9 cellular contexts compared by ENCODE assay signal in the genomic region with DNA sequence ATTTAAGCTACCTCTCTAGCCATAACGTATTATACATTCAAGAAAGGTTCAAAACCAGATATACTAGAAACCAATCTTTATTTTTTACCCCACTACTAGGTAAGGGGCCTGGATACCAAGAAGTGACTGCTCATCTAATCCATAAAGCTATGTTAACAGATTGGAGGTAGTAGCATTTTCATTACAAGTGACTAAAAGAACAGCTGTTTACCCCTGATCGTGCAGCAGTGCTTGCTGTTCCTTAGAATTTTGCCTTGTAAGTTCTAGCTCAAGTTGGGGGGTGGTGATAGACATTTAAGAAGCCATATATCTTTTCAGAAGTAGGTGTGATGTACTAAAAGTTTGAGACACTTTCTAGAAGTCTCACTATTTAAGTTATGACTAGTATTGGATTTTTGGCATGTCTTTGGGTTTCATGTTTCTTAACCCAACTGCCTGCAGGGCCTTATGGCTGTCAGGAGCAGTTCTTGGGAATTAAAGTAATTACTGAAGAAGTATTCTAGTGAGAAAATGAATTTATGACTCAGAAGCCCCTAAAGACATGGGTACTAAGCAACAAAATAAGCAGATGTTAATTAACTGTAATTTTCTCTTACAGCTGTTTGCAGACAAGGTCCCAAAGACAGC. TPM values are rescaled to one million over a fixed set of nuclear protein-coding genes. Genes with fewer than 3 reads are reported as not detected.
A peak's percentile ranks its signal among the peaks of the same experiment; 100 is the strongest.
DNase-seq lines count a peak whose midpoint lies in the region; ATAC-seq, FAIRE-seq and TF ChIP-seq lines count a peak whose summit lies in the region.
"Had no signal": no experiment of that assay in that cellular context is flagged by ENCODE, and none has a peak within 500 bp of the region (broad histone marks: within the 10 kb centered on the region; RNA-seq: fewer than 3 reads in every experiment).

No MANE protein-coding gene starts in this region.

- H3K79me2 ChIP-seq in HepG2 (ENCODE audit: insufficient read depth, low read length) = peaks cover 34% of the 10 kb centered on the region

- H2AFZ ChIP-seq in HepG2 (ENCODE audit: low read length) = no peak overlapping the region

- H3K4me1 ChIP-seq in left ventricle myocardium inferior = peaks cover 51% of the 10 kb centered on the region
- peaks cover 36% of the 10 kb centered on the region for H3K4me1 ChIP-seq in HepG2 (ENCODE audit: insufficient read depth, low read length)
- no peaks in the 10 kb centered on the region for H3K4me1 ChIP-seq in uterus

- peak overlapping the region; percentile 98 for H3K27ac Mint-ChIP-seq in activated naive CD8-positive, alpha-beta T cell treated with anti-CD3 and anti-CD28 coated beads, Interleukin-2, amount 50 U/mL, for 24 hours

- intact Hi-C loops in left ventricle myocardium inferior (cut with micrococcal nuclease) (no loop called here), Right ventricle myocardium inferior (cut with DNase I) (no loop called here), HepG2 (cut with micrococcal nuclease; ENCODE audit: unreplicated experiment) (loop anchor here (5.0 to 10.0 kb wide), 2 partner anchors 211 to 1766 kb away; no protein-coding TSS in a partner anchor), uterus (cut with DNase I; ENCODE audit: low total_unique reads) (no loop called here)

- no peaks in the 10 kb centered on the region for H3K27me3 Mint-ChIP-seq in activated naive CD8-positive, alpha-beta T cell treated with anti-CD3 and anti-CD28 coated beads, Interleukin-2, amount 50 U/mL, for 24 hours

- H4K20me1 ChIP-seq in HepG2 (ENCODE audit: insufficient read depth, low read length) = peaks cover 49% of the 10 kb centered on the region

- POLR2A ChIA-PET in HepG2 (lab: Yijun Ruan, JAX) = interaction anchor here (1.1 to 2.4 kb wide), 5 partner anchors 12 to 224 kb away, joined by 3 to 20 read pairs (median 5); partner anchors contain the start of genes DDX56 and H2AZ2

- peak overlapping the region; percentile 99 for H3K4me3 Mint-ChIP-seq in activated naive CD8-positive, alpha-beta T cell treated with anti-CD3 and anti-CD28 coated beads, Interleukin-2, amount 50 U/mL, for 24 hours

- DNase-seq in left ventricle myocardium inferior (no peak), Right ventricle myocardium inferior (ENCODE audit: missing footprints) (no peak), HepG2 (ENCODE audit: low spot score) (no peak), uterus (no peak), NCI-H1105 (lab: John Stamatoyannopoulos, UW) (no peak), NCI-H526 treated with DMSO at 0.1 percent for 48 hours (lab: John Stamatoyannopoulos, UW) (no peak)
- no peak for DNase-seq in activated naive CD8-positive, alpha-beta T cell treated with anti-CD3 and anti-CD28 coated beads, Interleukin-2, amount 50 U/mL, for 24 hours

- peaks cover 44% of the 10 kb centered on the region for H3K4me1 Mint-ChIP-seq in activated naive CD8-positive, alpha-beta T cell treated with anti-CD3 and anti-CD28 coated beads, Interleukin-2, amount 50 U/mL, for 24 hours

- FAIRE-seq in HepG2 (lab: Jason Lieb, UNC) = no peak
- FAIRE-seq: G401.6 had no signal

- in situ Hi-C loops in HepG2 (cut with HindIII; ENCODE audit: extremely low pct_ligation_motif_present, low pct_unique_long_range_greater_than_20kb) = no loop called here

- H3K4me2 ChIP-seq in HepG2 (ENCODE audit: low read depth, low read length) = peak overlapping the region; percentile 98

- no peak for TF ChIP-seq RAD21 in HepG2 (CRISPR knock-in tag; IDR thresholded peaks at IDR 0.05)

- CTCF ChIA-PET in HepG2 (lab: Yijun Ruan, JAX; ENCODE audit: low intra/inter-chr PET ratio, low total read pairs) = no interaction called here

- TF ChIP-seq CTCF in left ventricle myocardium inferior (IDR thresholded peaks at IDR 0.05; ENCODE audit: borderline replicate concordance) (no peak), HepG2 (CRISPR knock-in tag; IDR thresholded peaks at IDR 0.05) (no peak), uterus (IDR thresholded peaks at IDR 0.05) (no peak)

- H3K4me3 ChIP-seq in left ventricle myocardium inferior (peak overlapping the region; percentile 80), HepG2 (replicated peaks in 1 of 3; ENCODE audit: insufficient read depth in 1 of 3, low read depth in 2 of 3, low read length in 3 of 3) (peak overlapping the region; percentile 80 to 86 (median 85); a peak in 5 of 6 replicates), uterus (peak overlapping the region in 1 of 2 donors; percentile 97)

- H3K9ac ChIP-seq in HepG2 (ENCODE audit: insufficient read depth, low read depth, low read length) = peak overlapping the region; percentile 91

- WGBS in HepG2 (ENCODE audit: low lambda C conversion rate) = 24% methylated on average over 2 of the region's 2 CpGs

- H3K27ac ChIP-seq in left ventricle myocardium inferior (replicated peaks) (peak overlapping the region; percentile 100), HepG2 (ENCODE audit: extremely low read length, insufficient read depth, low read length) (peak overlapping the region; percentile 6), uterus (peak overlapping the region; percentile 96 to 99)

- BruUV-seq in HepG2 (replicated peaks; lab: Mats Ljungman, UMichigan) = no TSS peak

- no peaks in the 10 kb centered on the region for H3K9me3 ChIP-seq in left ventricle myocardium inferior (replicated peaks)
- no peaks in the 10 kb centered on the region for H3K9me3 ChIP-seq in HepG2 (ENCODE audit: low read length)
- no peaks in the 10 kb centered on the region for H3K9me3 ChIP-seq in uterus

- peaks cover 63% of the 10 kb centered on the region for H3K36me3 Mint-ChIP-seq in activated naive CD8-positive, alpha-beta T cell treated with anti-CD3 and anti-CD28 coated beads, Interleukin-2, amount 50 U/mL, for 24 hours (ENCODE audit: low read depth)

- H3K36me3 ChIP-seq in left ventricle myocardium inferior (peaks cover 50% of the 10 kb centered on the region), HepG2 (replicated peaks in 1 of 2; ENCODE audit: control insufficient read depth in 1 of 2, insufficient read depth in 2 of 2, low read length in 2 of 2) (peaks cover 10 to 45% of the 10 kb centered on the region in 2 experiments), uterus (no peaks in the 10 kb centered on the region)

- no peak for ATAC-seq in Right ventricle myocardium inferior
- ATAC-seq in activated naive CD8-positive, alpha-beta T cell treated with anti-CD3 and anti-CD28 coated beads, Interleukin-2, amount 50 U/mL, for 24 hours = no peak
- no peak for ATAC-seq in HepG2
- ATAC-seq in GM21515 (IDR thresholded peaks at IDR 0.05; ENCODE audit: unreplicated experiment) = no peak

- no peaks in the 10 kb centered on the region for H3K9me3 Mint-ChIP-seq in activated naive CD8-positive, alpha-beta T cell treated with anti-CD3 and anti-CD28 coated beads, Interleukin-2, amount 50 U/mL, for 24 hours

- H3K27me3 ChIP-seq in left ventricle myocardium inferior (ENCODE audit: low read depth) (no peaks in the 10 kb centered on the region), HepG2 (ENCODE audit: control insufficient read depth in 1 of 2, insufficient read depth in 2 of 2, low read length in 2 of 2) (no peaks in the 10 kb centered on the region; a peak in 1 of 5 replicates), uterus (no peaks in the 10 kb centered on the region)

- no peak for TF ChIP-seq EP300 in HepG2 (IDR thresholded peaks at IDR 0.05; ENCODE audit: low read depth in 2 of 2, low read length in 2 of 2)
- no peak for TF ChIP-seq EP300 in HepG2 (CRISPR knock-in tag; IDR thresholded peaks at IDR 0.05; ENCODE audit: borderline replicate concordance)

- TF ChIP-seq POLR2A in HepG2 (IDR thresholded peaks at IDR 0.05; ENCODE audit: insufficient read depth in 1 of 2, low read depth in 2 of 2, low read length in 2 of 2) = no peak
- TF ChIP-seq POLR2A in uterus (IDR thresholded peaks at IDR 0.05) = no peak

RNA-seq across cellular contexts. Expression of gene PPIA, which starts 2.3 kb away (rescaled TPM):
- 470 TPM for total RNA-seq in left ventricle myocardium inferior
- total RNA-seq in Right ventricle myocardium inferior = 524 TPM
- total RNA-seq in HepG2 (2016; rRNA removed; fragmentation: Illumina TruSeq; extraction: Trizol) = 2,268 and 3,314 TPM in 2 replicates
- total RNA-seq in HepG2 (2016; cell fraction: cytosol; rRNA removed; fragmentation: Illumina TruSeq; extraction: Trizol; ENCODE audit: low read depth) = 754 and 802 TPM in 2 replicates
- 2,242 and 3,472 TPM in 2 replicates for total RNA-seq in HepG2 (2016; cell fraction: insoluble cytoplasmic fraction; rRNA removed; fragmentation: Illumina TruSeq; extraction: Trizol)
- total RNA-seq in HepG2 (2016; cell fraction: membrane; rRNA removed; fragmentation: Illumina TruSeq; extraction: Trizol) = 997 and 1,006 TPM in 2 replicates
- 760 and 791 TPM in 2 replicates for total RNA-seq in HepG2 (2016; cell fraction: nucleus; rRNA removed; fragmentation: Illumina TruSeq; extraction: Trizol)
- polyA plus RNA-seq in HepG2 (2011; rRNA removed) = 2,460 and 3,010 TPM in 2 replicates
- polyA plus RNA-seq in HepG2 (2011; cell fraction: cytosol; rRNA removed) = 2,797 and 3,003 TPM in 2 replicates
- 624 and 737 TPM in 2 replicates for polyA plus RNA-seq in HepG2 (2011; cell fraction: nucleus; rRNA removed)
- polyA plus RNA-seq in HepG2 (2012) = 1,687 and 1,874 TPM in 2 replicates
- polyA plus RNA-seq in HepG2 (2016; cell fraction: cytosol; fragmentation: Illumina TruSeq; extraction: Trizol; ENCODE audit: low read depth) = 1,121 and 1,153 TPM in 2 replicates
- polyA plus RNA-seq in HepG2 (2016; cell fraction: insoluble cytoplasmic fraction; fragmentation: Illumina TruSeq; extraction: Trizol; ENCODE audit: low read depth) = 3,894 and 4,262 TPM in 2 replicates
- 1,143 and 1,145 TPM in 2 replicates for polyA plus RNA-seq in HepG2 (2016; cell fraction: membrane; fragmentation: Illumina TruSeq; extraction: Trizol; ENCODE audit: low read depth)
- 1,363 and 1,473 TPM in 2 replicates for polyA plus RNA-seq in HepG2 (2016; cell fraction: nucleus; fragmentation: Illumina TruSeq; extraction: Trizol; ENCODE audit: insufficient read depth, low read depth)
- 700 and 1,641 TPM in 2 replicates for polyA minus RNA-seq in HepG2 (2011; rRNA and poly(A)+ RNA removed; ENCODE audit: low replicate concordance)
- 495 and 562 TPM in 2 replicates for polyA minus RNA-seq in HepG2 (2011; cell fraction: cytosol; rRNA and poly(A)+ RNA removed)
- polyA minus RNA-seq in HepG2 (2011; cell fraction: nucleus; rRNA and poly(A)+ RNA removed) = 234 and 280 TPM in 2 replicates
- 1,000 to 10,000 TPM in 1 of 4 donors, 100 to 1,000 TPM in 3; 474 to 1,393 (median 544) TPM for total RNA-seq in uterus

RNA-seq across cellular contexts. Expression of gene H2AZ2, which starts 49.1 kb away (rescaled TPM):
- total RNA-seq in left ventricle myocardium inferior (265 TPM), Right ventricle myocardium inferior (229 TPM), HepG2 (2016; rRNA removed; fragmentation: Illumina TruSeq; extraction: Trizol) (223 and 272 TPM in 2 replicates), uterus (100 to 1,000 TPM in 3 of 4 donors, 10 to 100 TPM in 1; 77.9 to 270 (median 212) TPM)
- 109 and 136 TPM in 2 replicates for total RNA-seq in HepG2 (2016; cell fraction: cytosol; rRNA removed; fragmentation: Illumina TruSeq; extraction: Trizol; ENCODE audit: low read depth)
- total RNA-seq in HepG2 (2016; cell fraction: insoluble cytoplasmic fraction; rRNA removed; fragmentation: Illumina TruSeq; extraction: Trizol) = 225 and 261 TPM in 2 replicates
- 214 and 217 TPM in 2 replicates for total RNA-seq in HepG2 (2016; cell fraction: membrane; rRNA removed; fragmentation: Illumina TruSeq; extraction: Trizol)
- total RNA-seq in HepG2 (2016; cell fraction: nucleus; rRNA removed; fragmentation: Illumina TruSeq; extraction: Trizol) = 118 and 122 TPM in 2 replicates
- 93.2 and 121 TPM in 2 replicates for polyA plus RNA-seq in HepG2 (2011; rRNA removed)
- 110 and 123 TPM in 2 replicates for polyA plus RNA-seq in HepG2 (2011; cell fraction: cytosol; rRNA removed)
- 34.1 and 41.1 TPM in 2 replicates for polyA plus RNA-seq in HepG2 (2011; cell fraction: nucleus; rRNA removed)
- polyA plus RNA-seq in HepG2 (2012) = 101 and 124 TPM in 2 replicates
- polyA plus RNA-seq in HepG2 (2016; cell fraction: cytosol; fragmentation: Illumina TruSeq; extraction: Trizol; ENCODE audit: low read depth) = 169 and 220 TPM in 2 replicates
- polyA plus RNA-seq in HepG2 (2016; cell fraction: insoluble cytoplasmic fraction; fragmentation: Illumina TruSeq; extraction: Trizol; ENCODE audit: low read depth) = 277 and 298 TPM in 2 replicates
- 226 and 259 TPM in 2 replicates for polyA plus RNA-seq in HepG2 (2016; cell fraction: membrane; fragmentation: Illumina TruSeq; extraction: Trizol; ENCODE audit: low read depth)
- polyA plus RNA-seq in HepG2 (2016; cell fraction: nucleus; fragmentation: Illumina TruSeq; extraction: Trizol; ENCODE audit: insufficient read depth, low read depth) = 188 and 191 TPM in 2 replicates
- 67.1 and 192 TPM in 2 replicates for polyA minus RNA-seq in HepG2 (2011; rRNA and poly(A)+ RNA removed; ENCODE audit: low replicate concordance)
- 42.5 and 43.2 TPM in 2 replicates for polyA minus RNA-seq in HepG2 (2011; cell fraction: cytosol; rRNA and poly(A)+ RNA removed)
- polyA minus RNA-seq in HepG2 (2011; cell fraction: nucleus; rRNA and poly(A)+ RNA removed) = 36.7 and 41.4 TPM in 2 replicates

RNA-seq across cellular contexts. Expression of gene ZMIZ2, which starts 50.1 kb away (rescaled TPM):
- total RNA-seq in left ventricle myocardium inferior = 62.7 TPM
- total RNA-seq in Right ventricle myocardium inferior = 62.2 TPM
- total RNA-seq in HepG2 (2016; rRNA removed; fragmentation: Illumina TruSeq; extraction: Trizol) = 4.1 and 4.9 TPM in 2 replicates
- 5.1 and 5.7 TPM in 2 replicates for total RNA-seq in HepG2 (2016; cell fraction: cytosol; rRNA removed; fragmentation: Illumina TruSeq; extraction: Trizol; ENCODE audit: low read depth)
- 3.1 and 6.7 TPM in 2 replicates for total RNA-seq in HepG2 (2016; cell fraction: insoluble cytoplasmic fraction; rRNA removed; fragmentation: Illumina TruSeq; extraction: Trizol)
- 5.7 and 7.3 TPM in 2 replicates for total RNA-seq in HepG2 (2016; cell fraction: membrane; rRNA removed; fragmentation: Illumina TruSeq; extraction: Trizol)
- 10.0 and 10.4 TPM in 2 replicates for total RNA-seq in HepG2 (2016; cell fraction: nucleus; rRNA removed; fragmentation: Illumina TruSeq; extraction: Trizol)
- 7.9 and 9.7 TPM in 2 replicates for polyA plus RNA-seq in HepG2 (2011; rRNA removed)
- polyA plus RNA-seq in HepG2 (2011; cell fraction: cytosol; rRNA removed) = 1.1 and 1.8 TPM in 2 replicates
- polyA plus RNA-seq in HepG2 (2011; cell fraction: nucleus; rRNA removed) = 68.3 and 74.7 TPM in 2 replicates
- polyA plus RNA-seq in HepG2 (2012) = 12.0 and 15.7 TPM in 2 replicates
- polyA plus RNA-seq in HepG2 (2016; cell fraction: cytosol; fragmentation: Illumina TruSeq; extraction: Trizol; ENCODE audit: low read depth) = 2.6 and 3.0 TPM in 2 replicates
- polyA plus RNA-seq in HepG2 (2016; cell fraction: insoluble cytoplasmic fraction; fragmentation: Illumina TruSeq; extraction: Trizol; ENCODE audit: low read depth) = 6.4 and 10.1 TPM in 2 replicates
- 8.9 and 10.4 TPM in 2 replicates for polyA plus RNA-seq in HepG2 (2016; cell fraction: membrane; fragmentation: Illumina TruSeq; extraction: Trizol; ENCODE audit: low read depth)
- polyA plus RNA-seq in HepG2 (2016; cell fraction: nucleus; fragmentation: Illumina TruSeq; extraction: Trizol; ENCODE audit: insufficient read depth, low read depth) = 47.2 and 57.0 TPM in 2 replicates
- polyA minus RNA-seq in HepG2 (2011; rRNA and poly(A)+ RNA removed; ENCODE audit: low replicate concordance) = 17.5 and 23.0 TPM in 2 replicates
- polyA minus RNA-seq in HepG2 (2011; cell fraction: cytosol; rRNA and poly(A)+ RNA removed) = 2.9 and 4.7 TPM in 2 replicates
- polyA minus RNA-seq in HepG2 (2011; cell fraction: nucleus; rRNA and poly(A)+ RNA removed) = 34.2 and 43.8 TPM in 2 replicates
- total RNA-seq in uterus = 10 to 100 TPM in 2 of 4 donors, 1 to 10 TPM in 2; 2.8 to 97.0 (median 12.2) TPM

Comparison
In these comparisons a context has a peak if more than half of its experiments do, and no peak if none do; other contexts are left out.
1. H3K27ac ChIP-seq: peak in every context shown above with its lines; median percentile 100 in left ventricle myocardium inferior; 98 in uterus; 6 in HepG2.